8 cellular contexts compared by ENCODE assay signal in genomic region chr14:105197274-105197673, GRCh38. TPM values are rescaled to one million over a fixed set of nuclear protein-coding genes. Genes with fewer than 3 reads are reported as not detected.
DNase-seq lines count a peak whose midpoint lies in the region; ATAC-seq and TF ChIP-seq lines count a peak whose summit lies in the region.

No MANE protein-coding gene starts in this region.

- peaks cover 21 to 97% of the 10 kb centered on the region in 2 donors for H3K27me3 ChIP-seq in left lung

- DNase-seq in AG08396 (ENCODE audit: low spot score): peak; percentile 74
- peak; percentile 70 for DNase-seq in GM13977 (ENCODE audit: low spot score)
- DNase-seq in dedifferentiated amniotic fluid mesenchymal stem cell (ENCODE audit: extremely low spot score): peak; percentile 62
- no peak for DNase-seq in left lung
- no peak for DNase-seq in NCI-H2227 treated with DMSO at 0.1 percent for 48 hours (lab: John Stamatoyannopoulos, UW)

- peaks cover 20 to 85% of the 10 kb centered on the region in 2 donors for H3K4me1 ChIP-seq in left lung

- H3K27ac ChIP-seq in left lung: peak overlapping the region; percentile 73 to 81

- TF ChIP-seq CTCF in GM13977 (IDR thresholded peaks at IDR 0.05; ENCODE audit: extremely low read depth, insufficient read depth, missing control alignments) (no peak), left lung (IDR thresholded peaks at IDR 0.05) (no peak)

- intact Hi-C loops in left lung (cut with DNase I): no loop called here

- H3K4me3 ChIP-seq in left lung: no peak overlapping the region

- no peak for ATAC-seq in left lung
- ATAC-seq in GM18873 (IDR thresholded peaks at IDR 0.05; ENCODE audit: low FRiP score, unreplicated experiment): no peak
- no peak for ATAC-seq in HG02571 (IDR thresholded peaks at IDR 0.05; ENCODE audit: unreplicated experiment)
- ATAC-seq in GM21447 (IDR thresholded peaks at IDR 0.05; ENCODE audit: unreplicated experiment): no peak

- no peaks in the 10 kb centered on the region for H3K36me3 ChIP-seq in left lung

- in situ Hi-C loops in GM13977 (cut with MboI; ENCODE audit: low pct_unique_long_range_greater_than_20kb, low sequenced_read_pairs, unreplicated experiment): no loop called here

- no peaks in the 10 kb centered on the region for H3K9me3 ChIP-seq in left lung

RNA-seq across cellular contexts. Expression of gene NUDT14, which starts 16.2 kb away (rescaled TPM):
- total RNA-seq in left lung: 10 to 100 TPM; 52.5 to 77.5 TPM

RNA-seq across cellular contexts. Expression of gene JAG2, which starts 28.7 kb away (rescaled TPM):
- 10 to 100 TPM; 32.0 to 34.2 TPM for total RNA-seq in left lung

RNA-seq across cellular contexts. Expression of gene BTBD6, which starts 51.1 kb away (rescaled TPM):
- 10 to 100 TPM; 45.4 to 52.6 TPM for total RNA-seq in left lung

Comparison
In these comparisons a context has a peak if more than half of its experiments do, and no peak if none do; other contexts are left out.
1. DNase-seq: peak in AG08396 (single experiment), GM13977 (single experiment) and dedifferentiated amniotic fluid mesenchymal stem cell (single experiment); none in left lung (0 of 2) and NCI-H2227 treated with DMSO at 0.1 percent for 48 hours (single experiment).